ENCODE assay signal across 1 cellular context in the genomic region with DNA sequence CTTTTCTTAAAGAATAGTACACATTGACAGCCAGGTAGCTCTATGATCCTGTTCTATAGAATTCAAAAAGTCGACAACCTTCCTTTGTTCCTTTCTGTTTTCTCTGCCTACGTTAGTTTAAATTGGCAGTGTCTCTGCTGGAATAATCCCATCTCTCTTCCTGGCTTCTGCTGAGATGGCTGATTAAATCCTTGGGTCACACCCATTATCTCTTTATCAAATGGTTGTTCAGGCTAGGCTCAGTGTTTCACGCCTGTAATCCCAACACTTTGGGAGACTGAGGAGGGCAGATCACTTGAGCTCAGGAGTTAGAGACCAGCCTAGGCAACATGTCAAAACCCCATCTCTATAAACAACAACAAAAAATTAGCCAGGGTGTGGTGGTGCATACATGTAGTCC.
TF ChIP-seq lines count a peak whose summit lies in the region.

No MANE protein-coding gene starts in this region.

TF ChIP-seq in GM12878, 131 proteins besides CTCF, POLR2A, EP300 and RAD21:
- TF ChIP-seq CHD2 (IDR thresholded peaks at IDR 0.05; ENCODE audit: borderline replicate concordance, low read depth, low read length) (no peak), CBFB (IDR thresholded peaks at IDR 0.05; ENCODE audit: low read depth) (no peak), NRF1 (conservative IDR thresholded peaks at IDR 0.05; ENCODE audit: low read depth, low read length) (no peak), MTA2 (IDR thresholded peaks at IDR 0.05; ENCODE audit: low read depth) (no peak), RELA (IDR thresholded peaks at IDR 0.05; ENCODE audit: borderline replicate concordance, partially characterized antibody) (no peak), YBX1 (IDR thresholded peaks at IDR 0.05) (no peak), GABPA (IDR thresholded peaks at IDR 0.05; ENCODE audit: low read depth) (no peak), BACH1 (IDR thresholded peaks at IDR 0.05; ENCODE audit: borderline replicate concordance) (no peak), TCF7 (IDR thresholded peaks at IDR 0.05; ENCODE audit: borderline replicate concordance) (no peak), DPF2 (IDR thresholded peaks at IDR 0.05) (no peak), ZZZ3 (IDR thresholded peaks at IDR 0.05; ENCODE audit: control insufficient read depth, insufficient read length, low read depth) (no peak), CBX5 (IDR thresholded peaks at IDR 0.05; ENCODE audit: low read depth) (no peak), CHD1 (IDR thresholded peaks at IDR 0.05; ENCODE audit: low read depth, low read length) (no peak), BHLHE40 (IDR thresholded peaks at IDR 0.05; ENCODE audit: borderline replicate concordance in 1 of 2, low read depth in 2 of 2, low read length in 1 of 2) (no peak), POU2F2 (IDR thresholded peaks at IDR 0.05; ENCODE audit: borderline replicate concordance, low read depth, low read length) (no peak)
- TF ChIP-seq, protein P1, sequence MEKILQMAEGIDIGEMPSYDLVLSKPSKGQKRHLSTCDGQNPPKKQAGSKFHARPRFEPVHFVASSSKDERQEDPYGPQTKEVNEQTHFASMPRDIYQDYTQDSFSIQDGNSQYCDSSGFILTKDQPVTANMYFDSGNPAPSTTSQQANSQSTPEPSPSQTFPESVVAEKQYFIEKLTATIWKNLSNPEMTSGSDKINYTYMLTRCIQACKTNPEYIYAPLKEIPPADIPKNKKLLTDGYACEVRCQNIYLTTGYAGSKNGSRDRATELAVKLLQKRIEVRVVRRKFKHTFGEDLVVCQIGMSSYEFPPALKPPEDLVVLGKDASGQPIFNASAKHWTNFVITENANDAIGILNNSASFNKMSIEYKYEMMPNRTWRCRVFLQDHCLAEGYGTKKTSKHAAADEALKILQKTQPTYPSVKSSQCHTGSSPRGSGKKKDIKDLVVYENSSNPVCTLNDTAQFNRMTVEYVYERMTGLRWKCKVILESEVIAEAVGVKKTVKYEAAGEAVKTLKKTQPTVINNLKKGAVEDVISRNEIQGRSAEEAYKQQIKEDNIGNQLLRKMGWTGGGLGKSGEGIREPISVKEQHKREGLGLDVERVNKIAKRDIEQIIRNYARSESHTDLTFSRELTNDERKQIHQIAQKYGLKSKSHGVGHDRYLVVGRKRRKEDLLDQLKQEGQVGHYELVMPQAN (conservative IDR thresholded peaks at IDR 0.05), result no peak
- TF ChIP-seq, protein P2, sequence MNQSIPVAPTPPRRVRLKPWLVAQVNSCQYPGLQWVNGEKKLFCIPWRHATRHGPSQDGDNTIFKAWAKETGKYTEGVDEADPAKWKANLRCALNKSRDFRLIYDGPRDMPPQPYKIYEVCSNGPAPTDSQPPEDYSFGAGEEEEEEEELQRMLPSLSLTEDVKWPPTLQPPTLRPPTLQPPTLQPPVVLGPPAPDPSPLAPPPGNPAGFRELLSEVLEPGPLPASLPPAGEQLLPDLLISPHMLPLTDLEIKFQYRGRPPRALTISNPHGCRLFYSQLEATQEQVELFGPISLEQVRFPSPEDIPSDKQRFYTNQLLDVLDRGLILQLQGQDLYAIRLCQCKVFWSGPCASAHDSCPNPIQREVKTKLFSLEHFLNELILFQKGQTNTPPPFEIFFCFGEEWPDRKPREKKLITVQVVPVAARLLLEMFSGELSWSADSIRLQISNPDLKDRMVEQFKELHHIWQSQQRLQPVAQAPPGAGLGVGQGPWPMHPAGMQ (IDR thresholded peaks at IDR 0.05; ENCODE audit: borderline replicate concordance), result no peak
